8 cellular contexts compared by ENCODE assay signal in the genomic region with DNA sequence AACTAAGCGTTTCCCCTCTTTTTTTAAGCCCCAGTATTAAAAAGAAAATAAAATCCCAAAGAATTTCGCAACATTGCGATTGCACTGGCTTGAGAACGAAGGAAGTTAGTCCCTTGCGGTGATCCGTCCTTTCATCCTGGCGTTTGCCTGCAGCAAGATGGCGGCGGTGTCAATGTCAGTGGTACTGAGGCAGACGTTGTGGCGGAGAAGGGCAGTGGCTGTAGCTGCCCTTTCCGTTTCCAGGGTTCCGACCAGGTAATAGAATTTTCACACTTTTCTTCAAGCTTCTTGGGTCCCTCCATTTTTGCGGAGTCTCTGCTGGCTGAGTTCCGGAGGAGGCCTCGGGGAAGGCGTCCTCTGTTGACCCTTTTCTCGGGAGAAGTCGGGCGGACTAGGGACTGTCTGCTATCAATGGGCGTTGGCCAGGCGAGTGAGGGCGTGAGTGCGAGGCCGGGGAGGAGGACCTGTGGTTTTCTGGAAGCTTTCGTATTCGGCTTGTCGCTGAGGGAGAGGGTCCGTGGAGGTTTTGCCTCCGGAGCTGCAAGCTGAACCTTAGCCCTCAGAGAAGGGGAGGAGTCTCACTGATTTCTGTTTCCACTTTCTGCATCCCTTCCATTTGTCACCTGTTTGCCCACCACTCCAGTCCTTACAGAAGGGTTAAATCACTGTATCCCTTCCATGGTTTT. TPM values are rescaled to one million over a fixed set of nuclear protein-coding genes. Genes with fewer than 3 reads are reported as not detected.
DNase-seq lines count a peak whose midpoint lies in the region; ATAC-seq and TF ChIP-seq lines count a peak whose summit lies in the region.

Gene NDUFS4, plus strand, starts transcription at position 134 of the 686 bp plus-strand sequence. Its CDS starts 24 bp downstream, at position 158.

- H3K4me1 ChIP-seq in effector memory CD4-positive, alpha-beta T cell (ENCODE audit: control insufficient read depth, insufficient read depth, low read length, poor library complexity, severe bottlenecking): peaks cover 9% of the 10 kb centered on the region

- H3K36me3 Mint-ChIP-seq in CD14-positive monocyte: peaks cover 0 to 8% of the 10 kb centered on the region in 2 donors

- ATAC-seq in GM19397 (IDR thresholded peaks at IDR 0.05; ENCODE audit: unreplicated experiment) (peak; percentile 90), HG03571 (IDR thresholded peaks at IDR 0.05; ENCODE audit: unreplicated experiment) (peak; percentile 93)

- H3K4me3 Mint-ChIP-seq in CD14-positive monocyte: peak within 1 kb of the TSS; percentile 99 to 100

- no peaks in the 10 kb centered on the region for H3K9me3 ChIP-seq in effector memory CD4-positive, alpha-beta T cell (ENCODE audit: control insufficient read depth, low read length)

- H3K27me3 ChIP-seq in effector memory CD4-positive, alpha-beta T cell (replicated peaks; ENCODE audit: control insufficient read depth, insufficient read depth, low read length, poor library complexity, severe bottlenecking): no peaks in the 10 kb centered on the region

- H3K27me3 Mint-ChIP-seq in CD14-positive monocyte (ENCODE audit: low read depth in 3 of 3): peaks cover 2 to 4% (median 2%) of the 10 kb centered on the region in 3 donors

- TF ChIP-seq CTCF in CD14-positive monocyte (IDR thresholded peaks at IDR 0.05): no peak

- H3K9me3 Mint-ChIP-seq in CD14-positive monocyte: peaks cover 0 to 8% (median 4%) of the 10 kb centered on the region in 7 donors

- DNase-seq in CD14-positive monocyte (ENCODE audit: low spot score) (peak; percentile 69), NCI-H82 treated with DMSO at 0.1 percent for 48 hours (lab: John Stamatoyannopoulos, UW; ENCODE audit: unreplicated experiment) (peak; percentile 47), lung microvascular endothelial cell (ENCODE audit: low read depth in 2 of 2) (peak; percentile 94 to 95)
- DNase-seq in activated CD8-positive, alpha-beta memory T cell treated with anti-CD3 and anti-CD28 coated beads for 1 hour (ENCODE audit: extremely low read depth in 1 of 2, low read depth in 1 of 2): peak; percentile 42 to 64
- DNase-seq in effector memory CD4-positive, alpha-beta T cell: peak; percentile 34 to 49 (median 39)
- DNase-seq in stimulated activated CD4-positive, alpha-beta T cell treated with anti-CD3 and anti-CD28 coated beads, TNF-alpha, amount 100 ng/mL, for 48 hours (ENCODE audit: low read depth in 3 of 3): peak; percentile 69 to 79 (median 74)

- peak within 1 kb of the TSS; percentile 94 to 99 (median 97) for H3K27ac Mint-ChIP-seq in CD14-positive monocyte

- H3K36me3 ChIP-seq in effector memory CD4-positive, alpha-beta T cell (ENCODE audit: control insufficient read depth, insufficient read depth, low read length): peaks cover 3% of the 10 kb centered on the region

- H3K27ac ChIP-seq in effector memory CD4-positive, alpha-beta T cell (ENCODE audit: insufficient read depth, low read length, poor library complexity, severe bottlenecking): peak within 1 kb of the TSS; percentile 62

- peak within 1 kb of the TSS; percentile 97 for H3K4me3 ChIP-seq in effector memory CD4-positive, alpha-beta T cell (ENCODE audit: insufficient read depth, low read depth, low read length, poor library complexity, severe bottlenecking)

- peaks cover 24% of the 10 kb centered on the region for H3K4me1 Mint-ChIP-seq in CD14-positive monocyte

- intact Hi-C loops in CD14-positive monocyte (cut with micrococcal nuclease): loop anchor here in 1 of 2 donors (2.0 kb wide), 1 partner anchor 78 kb away; no protein-coding TSS in a partner anchor

RNA-seq across cellular contexts. Expression of gene NDUFS4, which starts in this region (rescaled TPM):
- polyA plus RNA-seq in CD14-positive monocyte: 100 to 1,000 TPM; 111 to 118 TPM
- total RNA-seq in lung microvascular endothelial cell: 72.8 and 100 TPM in 2 replicates

Comparison
In these comparisons a context has a peak if more than half of its experiments do, and no peak if none do; other contexts are left out.
1. Peak in every context shown above with its lines: DNase-seq, ATAC-seq, H3K4me3 ChIP-seq and H3K27ac ChIP-seq.
2. DNase-seq: peak in every context shown above with its lines; median percentile 94 in lung microvascular endothelial cell; 74 in stimulated activated CD4-positive, alpha-beta T cell treated with anti-CD3 and anti-CD28 coated beads, TNF-alpha, amount 100 ng/mL, for 48 hours; 69 in CD14-positive monocyte; 53 in activated CD8-positive, alpha-beta memory T cell treated with anti-CD3 and anti-CD28 coated beads for 1 hour; 47 in NCI-H82 treated with DMSO at 0.1 percent for 48 hours; 39 in effector memory CD4-positive, alpha-beta T cell.